8 cellular contexts compared by ENCODE assay signal in the genomic region with DNA sequence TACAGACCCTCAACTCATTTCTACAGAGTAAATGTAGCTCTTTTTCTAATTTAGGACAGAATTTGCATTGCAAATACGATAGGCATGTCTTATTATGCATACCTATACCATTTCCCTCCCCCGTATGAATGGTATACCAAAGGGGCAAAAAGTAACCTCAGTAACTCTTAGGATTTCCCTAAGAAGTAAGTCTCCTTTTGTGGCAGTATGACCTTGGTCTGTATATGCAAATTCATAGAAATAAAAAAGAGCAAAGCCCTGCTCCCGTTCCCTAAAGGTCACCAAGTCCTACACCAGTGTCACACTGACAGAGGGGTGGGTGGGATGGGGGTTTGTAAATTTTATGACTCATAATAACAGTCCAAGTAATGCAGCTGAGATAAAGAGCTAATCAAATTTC.
"Had no signal": no experiment of that assay in that cellular context is flagged by ENCODE, and none has a peak within 500 bp of the region (broad histone marks: within the 10 kb centered on the region; RNA-seq: fewer than 3 reads in every experiment).

No MANE protein-coding gene starts in this region.

- H3K36me3 ChIP-seq: HAP-1 had no signal

- H3K27ac Mint-ChIP-seq: HFFc6 had no signal

- H3K4me3 Mint-ChIP-seq: HFFc6 had no signal

- H3K27ac ChIP-seq: GM23248, HL-60 had no signal

- H3K4me3 ChIP-seq: GM23248, HAP-1 had no signal

- ATAC-seq: HCT116 had no signal

- DNase-seq: GM23248, GOT3, H7, HFFc6, IMR-90 had no signal

- H3K9me3 ChIP-seq: HAP-1 had no signal
